ENCODE assay signal across 8 cellular contexts in genomic region chr3:9067352-9067975, GRCh38.
DNase-seq lines count a peak whose midpoint lies in the region; ATAC-seq lines count a peak whose summit lies in the region.

No MANE protein-coding gene starts in this region.

- ATAC-seq in GM18909 (IDR thresholded peaks at IDR 0.05; ENCODE audit: poor library complexity, unreplicated experiment) (peak; percentile 69), esophagus mucosa (peak; percentile 62), HG02571 (IDR thresholded peaks at IDR 0.05; ENCODE audit: unreplicated experiment) (no peak)

- no peaks in the 10 kb centered on the region for H3K9me3 ChIP-seq in MG63

- no peak overlapping the region for H3K4me3 ChIP-seq in MG63

- H3K36me3 ChIP-seq in MG63 = no peaks in the 10 kb centered on the region

- H3K27me3 ChIP-seq in MG63 = no peaks in the 10 kb centered on the region

- DNase-seq in COLO668 (lab: John Stamatoyannopoulos, UW; ENCODE audit: unreplicated experiment) (peak; percentile 19), MG63 (peak; percentile 8), SKM-1 (lab: John Stamatoyannopoulos, UW; ENCODE audit: unreplicated experiment) (peak; percentile 27), myocyte (ENCODE audit: low read depth) (peak; percentile 75), NCI-H128 (lab: John Stamatoyannopoulos, UW; ENCODE audit: unreplicated experiment) (no peak)
